1 cellular context compared by ENCODE assay signal in the genomic region with DNA sequence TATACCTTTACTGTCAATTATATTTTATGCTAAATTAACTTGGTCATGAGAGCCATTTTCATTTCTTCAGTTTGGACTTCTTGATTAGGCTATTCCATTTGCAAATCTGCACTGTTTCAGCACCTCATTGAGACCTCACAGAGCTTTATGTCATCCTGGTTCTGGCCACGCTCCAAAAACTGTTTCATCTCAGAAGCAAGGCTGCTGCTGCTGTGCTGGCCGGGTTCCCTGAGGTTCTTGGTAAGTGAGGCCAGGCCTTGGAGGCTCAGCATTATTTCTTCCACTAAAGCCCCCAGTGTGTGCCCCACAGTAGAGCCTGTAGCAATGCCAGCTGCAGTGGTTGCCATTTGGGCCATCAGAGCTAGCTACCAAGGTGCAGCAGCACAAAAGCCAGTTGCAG.
TF ChIP-seq lines count a peak whose summit lies in the region.

No MANE protein-coding gene starts in this region.

TF ChIP-seq in IMR-90, 13 proteins besides CTCF, POLR2A, EP300 and RAD21 (continued from another document):
- TF ChIP-seq MAZ (IDR thresholded peaks at IDR 0.05; ENCODE audit: borderline replicate concordance, low read depth, low read length) (no peak), NFE2L2 (IDR thresholded peaks at IDR 0.05; ENCODE audit: low read depth, low read length) (no peak), CHD1 (IDR thresholded peaks at IDR 0.05; ENCODE audit: low read depth, low read length) (no peak), MAFK (IDR thresholded peaks at IDR 0.05; ENCODE audit: low read depth, low read length) (no peak), BHLHE40 (IDR thresholded peaks at IDR 0.05; ENCODE audit: low read depth, low read length) (no peak), MXI1 (IDR thresholded peaks at IDR 0.05; ENCODE audit: borderline replicate concordance, low read depth, low read length) (no peak)
